In genomic region chr4:108619372-108620100, GRCh38 we compare ENCODE assay signal across 8 cellular contexts. TPM values are rescaled to one million over a fixed set of nuclear protein-coding genes. Genes with fewer than 3 reads are reported as not detected.
A peak's percentile ranks its signal among the peaks of the same experiment; 100 is the strongest.
DNase-seq lines count a peak whose midpoint lies in the region; ATAC-seq, FAIRE-seq and TF ChIP-seq lines count a peak whose summit lies in the region.

No MANE protein-coding gene starts in this region.

- peak overlapping the region; percentile 99 for H3K4me3 Mint-ChIP-seq in endodermal cell

- no peak for FAIRE-seq in pancreas (lab: Jason Lieb, UNC)

- peaks cover 18% of the 10 kb centered on the region for H3K9me3 ChIP-seq in endodermal cell (ENCODE audit: control insufficient read depth, low read length)
- H3K9me3 ChIP-seq in pancreas: no peaks in the 10 kb centered on the region

- H3K36me3 ChIP-seq in endodermal cell (ENCODE audit: control insufficient read depth, insufficient read depth, low read length) (peaks cover 30% of the 10 kb centered on the region), pancreas (peaks cover 0 to 28% (median 19%) of the 10 kb centered on the region in 3 donors)

- no peak overlapping the region for H3K9ac ChIP-seq in endodermal cell (ENCODE audit: extremely low read depth, low read length, poor library complexity, severe bottlenecking)

- H3K27me3 Mint-ChIP-seq in endodermal cell (ENCODE audit: insufficient read depth): no peaks in the 10 kb centered on the region

- peaks cover 15% of the 10 kb centered on the region for H3K9me3 Mint-ChIP-seq in endodermal cell

- DNase-seq in GM12864 (ENCODE audit: low read depth) (no peak), endodermal cell (peak; percentile 44), pancreas (no peak), putamen (ENCODE audit: low spot score) (no peak)

- peaks cover 36% of the 10 kb centered on the region for H3K36me3 Mint-ChIP-seq in endodermal cell (ENCODE audit: low read depth)

- peak; percentile 4 for ATAC-seq in HG02938 (IDR thresholded peaks at IDR 0.05; ENCODE audit: unreplicated experiment)
- ATAC-seq in pancreas: peak; percentile 5 to 13 (median 6)
- no peak for ATAC-seq in HG02840 (IDR thresholded peaks at IDR 0.05; ENCODE audit: low FRiP score, unreplicated experiment)
- no peak for ATAC-seq in GM19023 (IDR thresholded peaks at IDR 0.05; ENCODE audit: unreplicated experiment)

- H3K4me1 ChIP-seq in endodermal cell (ENCODE audit: control insufficient read depth, insufficient read depth, low read length) (peaks cover 3% of the 10 kb centered on the region), pancreas (peaks cover 6 to 29% (median 16%) of the 10 kb centered on the region in 3 donors)

- TF ChIP-seq CTCF in GM12864 (IDR thresholded peaks at IDR 0.05; ENCODE audit: low read depth, low read length, missing control alignments) (no peak), WI38 (IDR thresholded peaks at IDR 0.05; ENCODE audit: low read depth, low read length) (no peak), endodermal cell (conservative IDR thresholded peaks at IDR 0.05) (no peak), pancreas (IDR thresholded peaks at IDR 0.05) (no peak)

- WGBS in endodermal cell (ENCODE audit: insufficient coverage in 1 of 2, insufficient read length in 1 of 2), 2 experiments: 87 to 92% methylated on average over 7 of the region's 7 CpGs
- 66 to 67% methylated on average over 7 of the region's 7 CpGs for WGBS in pancreas, 2 donors

- peak overlapping the region; percentile 98 for H3K27ac Mint-ChIP-seq in endodermal cell

- H3K4me3 ChIP-seq in GM12864 (ENCODE audit: low read depth, low read length): peak overlapping the region; percentile 92
- peak overlapping the region; percentile 80 for H3K4me3 ChIP-seq in WI38 (ENCODE audit: low read depth, low read length)
- H3K4me3 ChIP-seq in endodermal cell (ENCODE audit: low read length): peak overlapping the region; percentile 99
- H3K4me3 ChIP-seq in pancreas: peak overlapping the region; percentile 57 to 76 (median 62)

- H3K27me3 ChIP-seq in endodermal cell (ENCODE audit: control insufficient read depth, insufficient read depth, low read length, poor library complexity, severe bottlenecking) (no peaks in the 10 kb centered on the region), pancreas (no peaks in the 10 kb centered on the region)

- peaks cover 38% of the 10 kb centered on the region for H3K4me1 Mint-ChIP-seq in endodermal cell

- intact Hi-C loops in pancreas (cut with DNase I): no loop called here

- no peak overlapping the region for H3K27ac ChIP-seq in endodermal cell (ENCODE audit: low read depth, low read length)
- peak overlapping the region; percentile 30 to 91 (median 50) for H3K27ac ChIP-seq in pancreas

RNA-seq across cellular contexts. Expression of gene RPL34, which starts 0.8 kb away (rescaled TPM):
- total RNA-seq in endodermal cell (1,000 to 10,000 TPM; 1,014 to 1,108 TPM), pancreas (1,000 to 10,000 TPM in 2 of 6 donors, 100 to 1,000 TPM in 4; 706 to 1,254 (median 940) TPM)
- 2,395 TPM for polyA plus RNA-seq in endodermal cell (2013, experiment 1 of 2)
- 2,126 TPM for polyA plus RNA-seq in endodermal cell (2013, experiment 2 of 2)
- 1,000 to 10,000 TPM; 3,291 to 3,620 TPM for polyA plus RNA-seq in pancreas

RNA-seq across cellular contexts. Expression of gene OSTC, which starts 30.9 kb away (rescaled TPM):
- 100 to 1,000 TPM; 195 to 215 TPM for total RNA-seq in endodermal cell
- 216 TPM for polyA plus RNA-seq in endodermal cell (2013, experiment 1 of 2)
- 206 TPM for polyA plus RNA-seq in endodermal cell (2013, experiment 2 of 2)
- total RNA-seq in pancreas: 10 to 100 TPM; 38.1 to 71.2 (median 60.6) TPM
- polyA plus RNA-seq in pancreas: 10 to 100 TPM; 53.0 to 75.4 TPM

Comparison
In these comparisons a context has a peak if more than half of its experiments do, and no peak if none do; other contexts are left out.
1. ATAC-seq: peak in HG02938 (single experiment) and pancreas (4 of 4); none in HG02840 (single experiment) and GM19023 (single experiment).
2. Peak in every context shown above with its lines, with median percentiles within 50 percentile points of each other: H3K4me3 ChIP-seq.